ENCODE assay signal across 1 cellular context in genomic region chr6:35573495-35574110, GRCh38.
TF ChIP-seq lines count a peak whose summit lies in the region.

No MANE protein-coding gene starts in this region.

TF ChIP-seq in HepG2, 621 proteins besides CTCF, POLR2A, EP300 and RAD21 (continued from another document):
- no peak for TF ChIP-seq E2F2 (CRISPR knock-in tag; IDR thresholded peaks at IDR 0.05; ENCODE audit: borderline replicate concordance)
- peak; percentile 72 to 82 for TF ChIP-seq MAFK (conservative IDR thresholded peaks at IDR 0.05 in 1 of 2, IDR thresholded peaks at IDR 0.05 in 1 of 2; ENCODE audit: low read length in 2 of 2)
- TF ChIP-seq MAFF (IDR thresholded peaks at IDR 0.05; ENCODE audit: low read depth, low read length), result peak; percentile 61
